In genomic region chr10:100347568-100348195, GRCh38 we compare ENCODE assay signal across 8 cellular contexts. TPM values are rescaled to one million over a fixed set of nuclear protein-coding genes. Genes with fewer than 3 reads are reported as not detected.
DNase-seq lines count a peak whose midpoint lies in the region; ATAC-seq and TF ChIP-seq lines count a peak whose summit lies in the region.

No MANE protein-coding gene starts in this region.

- peak overlapping the region in 2 of 3 donors; percentile 1 to 71 for H3K27ac Mint-ChIP-seq in IgD-negative memory B cell
- peak overlapping the region; percentile 84 to 99 (median 97) for H3K27ac Mint-ChIP-seq in brain

- H3K27me3 Mint-ChIP-seq in IgD-negative memory B cell (peaks cover 8% of the 10 kb centered on the region), brain (peaks cover 19% of the 10 kb centered on the region)

- TF ChIP-seq CTCF in brain (conservative IDR thresholded peaks at IDR 0.05): no peak
- TF ChIP-seq CTCF in tibial artery (IDR thresholded peaks at IDR 0.05): no peak

- DNase-seq in GM03348 (ENCODE audit: low spot score): peak; percentile 31
- no peak for DNase-seq in left lobe of liver (ENCODE audit: low spot score)
- DNase-seq in tibial artery: no peak
- no peak for DNase-seq in NCI-H187 treated with DMSO at 0.1 percent for 48 hours (lab: John Stamatoyannopoulos, UW)
- DNase-seq in NCI-H345 (lab: John Stamatoyannopoulos, UW): no peak

- H3K4me1 Mint-ChIP-seq in IgD-negative memory B cell: peaks cover 7 to 18% (median 18%) of the 10 kb centered on the region in 3 donors
- H3K4me1 Mint-ChIP-seq in brain: peaks cover 83% of the 10 kb centered on the region

- H3K36me3 ChIP-seq in tibial artery: peaks cover 0 to 6% (median 0%) of the 10 kb centered on the region in 3 donors

- peaks cover 0 to 20% (median 11%) of the 10 kb centered on the region in 4 donors for H3K4me1 ChIP-seq in tibial artery

- no peaks in the 10 kb centered on the region for H3K9me3 ChIP-seq in tibial artery

- intact Hi-C loops in tibial artery (cut with DNase I; ENCODE audit: low total_unique reads): no loop called here

- H3K27ac ChIP-seq in tibial artery: peak overlapping the region; percentile 71 to 73

- peak overlapping the region; percentile 65 to 79 for H3K4me3 ChIP-seq in tibial artery

- no peaks in the 10 kb centered on the region for H3K27me3 ChIP-seq in tibial artery

- no peaks in the 10 kb centered on the region for H3K9me3 Mint-ChIP-seq in IgD-negative memory B cell
- H3K9me3 Mint-ChIP-seq in brain: peaks cover 0 to 3% (median 0%) of the 10 kb centered on the region in 5 experiments

- H3K36me3 Mint-ChIP-seq in IgD-negative memory B cell (peaks cover 4% of the 10 kb centered on the region), brain (peaks cover 51% of the 10 kb centered on the region)

- H3K4me3 Mint-ChIP-seq in IgD-negative memory B cell: peak overlapping the region; percentile 88 to 95 (median 92)
- H3K4me3 Mint-ChIP-seq in brain: peak overlapping the region; percentile 93 to 100 (median 99)

- ATAC-seq in left lobe of liver (peak; percentile 26), HG03175 (IDR thresholded peaks at IDR 0.05; ENCODE audit: unreplicated experiment) (no peak)

RNA-seq across cellular contexts. Expression of gene SCD, which starts 0.6 kb away (rescaled TPM):
- polyA plus RNA-seq in IgD-negative memory B cell (2.2 TPM), brain (ENCODE audit: insufficient read depth, low read depth, low replicate concordance) (423 TPM)
- 257 TPM for total RNA-seq in left lobe of liver

RNA-seq across cellular contexts. Expression of gene PKD2L1, which starts 17.7 kb away (rescaled TPM):
- polyA plus RNA-seq in IgD-negative memory B cell (not detected), brain (ENCODE audit: insufficient read depth, low read depth, low replicate concordance) (1.3 TPM)
- 0.20 TPM for total RNA-seq in left lobe of liver

Comparison
In these comparisons a context has a peak if more than half of its experiments do, and no peak if none do; other contexts are left out.
1. RNA of gene SCD, which starts 0.6 kb away (polyA plus RNA-seq): 423 TPM in brain (single experiment); 2.2 TPM in IgD-negative memory B cell (single experiment); every median in the first group is over 100 times any median in the second.